In genomic region chr17:41654134-41654907, GRCh38 we compare ENCODE assay signal across 14 cellular contexts. TPM values are rescaled to one million over a fixed set of nuclear protein-coding genes. Genes with fewer than 3 reads are reported as not detected.
DNase-seq lines count a peak whose midpoint lies in the region; FAIRE-seq and TF ChIP-seq lines count a peak whose summit lies in the region.
"Had no signal": no experiment of that assay in that cellular context is flagged by ENCODE, and none has a peak within 500 bp of the region (broad histone marks: within the 10 kb centered on the region; RNA-seq: fewer than 3 reads in every experiment).

No MANE protein-coding gene starts in this region.

- no peak for FAIRE-seq in small intestine (lab: Jason Lieb, UNC)
- FAIRE-seq: TTC549 had no signal

- H3K9me3 ChIP-seq in Peyer's patch (no peaks in the 10 kb centered on the region), small intestine (ENCODE audit: control insufficient read depth, low read depth) (no peaks in the 10 kb centered on the region)

- peaks cover 0 to 71% (median 21%) of the 10 kb centered on the region in 4 donors for H3K4me1 ChIP-seq in Peyer's patch
- H3K4me1 ChIP-seq in small intestine (ENCODE audit: control insufficient read depth in 2 of 2, insufficient read depth in 1 of 2, low read depth in 1 of 2, low read length in 1 of 2): peaks cover 3 to 25% of the 10 kb centered on the region in 2 donors

- no peak overlapping the region for H3K4me3 ChIP-seq in Peyer's patch
- H3K4me3 ChIP-seq in small intestine (ENCODE audit: low read depth in 1 of 2, low read length in 2 of 2): no peak overlapping the region

- no peak for TF ChIP-seq CTCF in Peyer's patch (IDR thresholded peaks at IDR 0.05)

- 16 to 57% (median 36%) methylated on average over 16 to 19 of the region's 19 CpGs for whole genome bisulfite sequencing in small intestine, 3 donors

- H3K27ac ChIP-seq in Peyer's patch: peak overlapping the region in 3 of 4 donors; percentile 90 to 99 (median 99)
- H3K27ac ChIP-seq in small intestine (ENCODE audit: low read depth in 1 of 2, low read length in 1 of 2): peak overlapping the region; percentile 90 to 95

- no peaks in the 10 kb centered on the region for H3K36me3 ChIP-seq in Peyer's patch
- no peaks in the 10 kb centered on the region for H3K36me3 ChIP-seq in small intestine (ENCODE audit: control insufficient read depth in 2 of 2, insufficient read depth in 2 of 2, low read length in 2 of 2)

- DNase-seq in ELF-1 (ENCODE audit: low read depth, low spot score): peak; percentile 59
- DNase-seq in Peyer's patch: peak in 2 of 3 donors; percentile 95 to 98
- peak; percentile 85 for DNase-seq in kidney tubule cell (ENCODE audit: low spot score)
- DNase-seq in small intestine: peak; percentile 99
- DNase-seq in AG08395 (ENCODE audit: low spot score): no peak
- no peak for DNase-seq in activated CD4-positive, alpha-beta T cell treated with anti-CD3 and anti-CD28 coated beads for 4 hours
- DNase-seq in NCI-H774 (lab: John Stamatoyannopoulos, UW): no peak
- no peak for DNase-seq in NAMALWA (ENCODE audit: low spot score)
- DNase-seq: CD4-positive, CD25-positive, alpha-beta regulatory T cell; midbrain; NCI-H187 had no signal

- peak; percentile 43 to 82 for TF ChIP-seq POLR2A in Peyer's patch (IDR thresholded peaks at IDR 0.05)

- H3K27me3 ChIP-seq in Peyer's patch: no peaks in the 10 kb centered on the region
- no peaks in the 10 kb centered on the region for H3K27me3 ChIP-seq in small intestine (ENCODE audit: control insufficient read depth in 2 of 2, insufficient read depth in 2 of 2, low read length in 2 of 2)

RNA-seq across cellular contexts. Expression of gene KRT17, which starts 29.9 kb away (rescaled TPM):
- 1 to 10 TPM in 1 of 4 donors, not detected in 3; 2.7 TPM for total RNA-seq in Peyer's patch
- 1 to 10 TPM in 2 of 3 donors, not detected in 1; 1.8 to 2.4 TPM for polyA plus RNA-seq in small intestine
- total RNA-seq: CD4-positive, CD25-positive, alpha-beta regulatory T cell had no signal
- polyA plus RNA-seq: CD4-positive, CD25-positive, alpha-beta regulatory T cell had no signal

RNA-seq across cellular contexts. Expression of gene EIF1, which starts 34.4 kb away (rescaled TPM):
- total RNA-seq in Peyer's patch: 100 to 1,000 TPM; 123 to 226 (median 188) TPM
- 100 to 1,000 TPM; 328 to 703 (median 533) TPM for polyA plus RNA-seq in small intestine

RNA-seq across cellular contexts. Expression of gene KRT16, which starts 41.8 kb away (rescaled TPM):
- not detected for total RNA-seq in Peyer's patch
- under 1 TPM in 1 of 3 donors, not detected in 2; 0.25 TPM for polyA plus RNA-seq in small intestine
- total RNA-seq: CD4-positive, CD25-positive, alpha-beta regulatory T cell; dermis microvascular lymphatic vessel endothelial cell had no signal
- polyA plus RNA-seq: CD4-positive, CD25-positive, alpha-beta regulatory T cell had no signal

RNA-seq across cellular contexts. Expression of gene GAST, which starts 57.8 kb away (rescaled TPM):
- not detected for total RNA-seq in Peyer's patch
- polyA plus RNA-seq in small intestine: 1 to 10 TPM in 1 of 3 donors, not detected in 2; 1.9 TPM
- total RNA-seq: CD4-positive, CD25-positive, alpha-beta regulatory T cell; dermis microvascular lymphatic vessel endothelial cell; skeletal muscle tissue had no signal
- polyA plus RNA-seq: CD4-positive, CD25-positive, alpha-beta regulatory T cell had no signal

Comparison
In these comparisons a context has a peak if more than half of its experiments do, and no peak if none do; other contexts are left out.
1. DNase-seq: peak in ELF-1 (single experiment), Peyer's patch (2 of 3), kidney tubule cell (single experiment) and small intestine (single experiment); none in AG08395 (single experiment), activated CD4-positive, alpha-beta T cell treated with anti-CD3 and anti-CD28 coated beads for 4 hours (0 of 2), NCI-H774 (single experiment) and NAMALWA (single experiment).